ENCODE assay signal across 23 cellular contexts in genomic region chr11:86782781-86783180, GRCh38. TPM values are rescaled to one million over a fixed set of nuclear protein-coding genes. Genes with fewer than 3 reads are reported as not detected.
A peak's percentile ranks its signal among the peaks of the same experiment; 100 is the strongest.
DNase-seq lines count a peak whose midpoint lies in the region; ATAC-seq and TF ChIP-seq lines count a peak whose summit lies in the region.
"Had no signal": no experiment of that assay in that cellular context is flagged by ENCODE, and none has a peak within 500 bp of the region (broad histone marks: within the 10 kb centered on the region; RNA-seq: fewer than 3 reads in every experiment).

No MANE protein-coding gene starts in this region.

- no peaks in the 10 kb centered on the region for H3K27me3 ChIP-seq in Caco-2 (replicated peaks; ENCODE audit: control insufficient read depth, insufficient read depth, low read length)
- H3K27me3 ChIP-seq: MG63 had no signal

- H3K4me1 ChIP-seq in Caco-2 = peaks cover 62% of the 10 kb centered on the region

- no peaks in the 10 kb centered on the region for H3K9me3 ChIP-seq in Caco-2
- no peaks in the 10 kb centered on the region for H3K9me3 ChIP-seq in SK-N-MC (ENCODE audit: low read depth, low read length)
- H3K9me3 ChIP-seq: MG63 had no signal

- H3K4me3 Mint-ChIP-seq in Caco-2 (ENCODE audit: unreplicated experiment) (peak overlapping the region; percentile 0), nephron progenitor cell (no peak overlapping the region)
- H3K4me3 Mint-ChIP-seq: CD4-positive, CD25-positive, alpha-beta regulatory T cell; HFFc6; T-cell had no signal

- H3K36me3 ChIP-seq in Caco-2 (ENCODE audit: control insufficient read depth, insufficient read depth, low read length) (no peaks in the 10 kb centered on the region), SK-N-MC (ENCODE audit: insufficient read depth, low read length) (no peaks in the 10 kb centered on the region)
- H3K36me3 ChIP-seq: MG63 had no signal

- no peaks in the 10 kb centered on the region for H3K9me3 Mint-ChIP-seq in Caco-2 (ENCODE audit: unreplicated experiment)
- H3K9me3 Mint-ChIP-seq in nephron progenitor cell = no peaks in the 10 kb centered on the region
- H3K9me3 Mint-ChIP-seq: HFFc6, T-cell had no signal

- ATAC-seq in GM18858 (IDR thresholded peaks at IDR 0.05; ENCODE audit: unreplicated experiment) = no peak
- ATAC-seq: T-cell had no signal

- POLR2A ChIA-PET in Caco-2 (lab: Charles Lee) = interaction anchor here (1.0 to 1.2 kb wide), 2 partner anchors 17 to 42 kb away, joined by 3 read pairs; partner anchors contain the start of gene PRSS23

- H3K9ac ChIP-seq in SK-N-MC (ENCODE audit: insufficient read length) = no peak overlapping the region

- intact Hi-C loops in Caco-2 (cut with micrococcal nuclease; ENCODE audit: unreplicated experiment) = no loop called here

- BruUV-seq in Caco-2 (replicated peaks; lab: Mats Ljungman, UMichigan) = no TSS peak

- H3K4me1 Mint-ChIP-seq in Caco-2 (ENCODE audit: low read depth, unreplicated experiment) = peaks cover 52% of the 10 kb centered on the region
- peaks cover 32% of the 10 kb centered on the region for H3K4me1 Mint-ChIP-seq in nephron progenitor cell
- H3K4me1 Mint-ChIP-seq: CD4-positive, CD25-positive, alpha-beta regulatory T cell; T-cell had no signal

- TF ChIP-seq CTCF in Caco-2 (IDR thresholded peaks at IDR 0.05; ENCODE audit: insufficient read depth in 1 of 2, low read depth in 1 of 2, low read length in 1 of 2, severe bottlenecking in 1 of 2, unreplicated experiment in 1 of 2) (no peak), nephron progenitor cell (IDR thresholded peaks at IDR 0.05) (no peak)

- peak overlapping the region; percentile 61; the same call in 1 of the 2 replicates for H3K27ac ChIP-seq in SK-N-MC
- H3K27ac ChIP-seq: PC-9, RWPE1 had no signal

- 0 out of 2 replicates have a peak overlapping the region, but pooled peaks have one; percentile 1 for H3K4me3 ChIP-seq in Caco-2 (ENCODE audit: low read depth, low read length)
- no peak overlapping the region for H3K4me3 ChIP-seq in SK-N-MC
- H3K4me3 ChIP-seq: MG63, PC-9 had no signal

- no peaks in the 10 kb centered on the region for H3K36me3 Mint-ChIP-seq in Caco-2 (ENCODE audit: insufficient read depth, unreplicated experiment)
- H3K36me3 Mint-ChIP-seq in nephron progenitor cell (ENCODE audit: low read depth) = no peaks in the 10 kb centered on the region
- H3K36me3 Mint-ChIP-seq: CD4-positive, CD25-positive, alpha-beta regulatory T cell; T-cell had no signal

- CTCF ChIA-PET in Caco-2 (lab: Charles Lee) = interaction anchor here (0.8 to 2.0 kb wide), 3 partner anchors 29 to 174 kb away, joined by 3 to 12 read pairs (median 5); no protein-coding TSS in a partner anchor

- DNase-seq in COLO668 (lab: John Stamatoyannopoulos, UW; ENCODE audit: unreplicated experiment) (peak; percentile 16), Caco-2 (peak; percentile 59 to 62), SK-N-MC (ENCODE audit: low read depth, low spot score) (no peak), nephron progenitor cell (no peak), GF-D8 (lab: John Stamatoyannopoulos, UW) (no peak), middle frontal gyrus (ENCODE audit: extremely low spot score, low spot score) (no peak)
- DNase-seq: CD4-positive, CD25-positive, alpha-beta regulatory T cell; COR-L47; DMS 273 treated with DMSO at 0.1 percent for 48 hours; H7; HFFc6; Kasumi-1; MG63; NCI-H1436 treated with DMSO at 0.1 percent for 48 hours; NCI-H1930; NCI-H2171; NCI-H345; NCI-H526 treated with DMSO at 0.1 percent for 48 hours; PC-9; SHP77 treated with DMSO at 0.1 percent for 48 hours; T-cell had no signal

- H3K27me3 Mint-ChIP-seq in Caco-2 (ENCODE audit: insufficient read depth, unreplicated experiment) = no peaks in the 10 kb centered on the region
- H3K27me3 Mint-ChIP-seq in nephron progenitor cell (ENCODE audit: low read depth, poor library complexity) = no peaks in the 10 kb centered on the region

- H3K27ac Mint-ChIP-seq in Caco-2 (ENCODE audit: unreplicated experiment) (peak overlapping the region; percentile 40), nephron progenitor cell (peak overlapping the region; percentile 86)
- H3K27ac Mint-ChIP-seq: CD4-positive, CD25-positive, alpha-beta regulatory T cell; HFFc6; T-cell had no signal

RNA-seq across cellular contexts. Expression of gene PRSS23, which starts 17.6 kb away (rescaled TPM):
- 400 and 432 TPM in 2 replicates for total RNA-seq in Caco-2 (2022)
- total RNA-seq: CD4-positive, CD25-positive, alpha-beta regulatory T cell had no signal

Comparison
In these comparisons a context has a peak if more than half of its experiments do, and no peak if none do; other contexts are left out.
1. DNase-seq: peak in COLO668 (single experiment) and Caco-2 (2 of 2); none in SK-N-MC (single experiment), nephron progenitor cell (single experiment), GF-D8 (single experiment) and middle frontal gyrus (single experiment).